1 cellular context compared by ENCODE assay signal in genomic region chr7:138350701-138351357, GRCh38.
TF ChIP-seq lines count a peak whose summit lies in the region.

No MANE protein-coding gene starts in this region.

TF ChIP-seq in K562, 482 proteins besides CTCF, POLR2A, EP300 and RAD21 (continued from another document and continues in another):
- TF ChIP-seq ZNF140 (CRISPR knock-in tag; IDR thresholded peaks at IDR 0.05) (0 out of 2 replicates have a peak, but pooled peaks have one; percentile 23), ZBTB40 (IDR thresholded peaks at IDR 0.05) (no peak), ZBTB40 (CRISPR knock-in tag; IDR thresholded peaks at IDR 0.05) (no peak), MXD1 (CRISPR knock-in tag; IDR thresholded peaks at IDR 0.05; ENCODE audit: borderline replicate concordance, poor library complexity, severe bottlenecking) (peak; percentile 54), ZNF282 (CRISPR knock-in tag; IDR thresholded peaks at IDR 0.05) (no peak), SAFB2 (IDR thresholded peaks at IDR 0.05; ENCODE audit: borderline replicate concordance, low read depth, low read length, severe bottlenecking) (no peak), ZNF592 (IDR thresholded peaks at IDR 0.05) (peak; percentile 87), TOE1 (IDR thresholded peaks at IDR 0.05; ENCODE audit: borderline replicate concordance) (peak; percentile 62; the same call in 1 of the 2 replicates), TOE1 (CRISPR knock-in tag; IDR thresholded peaks at IDR 0.05; ENCODE audit: borderline replicate concordance, low read depth) (no peak), GTF2E2 (tag; IDR thresholded peaks at IDR 0.05) (peak; percentile 62; the same call in 1 of the 2 replicates), IRF1 (CRISPR knock-in tag; IDR thresholded peaks at IDR 0.05; ENCODE audit: borderline replicate concordance) (no peak), SP1 (CRISPR knock-in tag; IDR thresholded peaks at IDR 0.05) (0 out of 2 replicates have a peak, but pooled peaks have one; percentile 16), GATAD2A (IDR thresholded peaks at IDR 0.05) (no peak), MTA2 (IDR thresholded peaks at IDR 0.05; ENCODE audit: low read depth) (peak; percentile 41; the same call in 1 of the 2 replicates), VEZF1 (CRISPR knock-in tag; IDR thresholded peaks at IDR 0.05) (no peak), ZBED1 (IDR thresholded peaks at IDR 0.05) (no peak), ZNF764 (CRISPR knock-in tag; IDR thresholded peaks at IDR 0.05; ENCODE audit: low read depth) (no peak), CHCHD3 (CRISPR knock-in tag; IDR thresholded peaks at IDR 0.05) (no peak; the same call in 1 of the 2 replicates), CBFA2T2 (conservative IDR thresholded peaks at IDR 0.05) (peak; percentile 79), ZNF124 (CRISPR knock-in tag; IDR thresholded peaks at IDR 0.05) (no peak), OTX1 (CRISPR knock-in tag; IDR thresholded peaks at IDR 0.05) (0 out of 2 replicates have a peak, but pooled peaks have one; percentile 20), MLX (CRISPR knock-in tag; conservative IDR thresholded peaks at IDR 0.05) (no peak), ZFP91 (CRISPR knock-in tag; IDR thresholded peaks at IDR 0.05) (no peak), TFAM (CRISPR knock-in tag; conservative IDR thresholded peaks at IDR 0.05) (no peak), ATF4 (CRISPR knock-in tag; IDR thresholded peaks at IDR 0.05) (0 out of 2 replicates have a peak, but pooled peaks have one; percentile 38), CC2D1A (IDR thresholded peaks at IDR 0.05) (peak; percentile 44; the same call in 1 of the 2 replicates), SMAD4 (CRISPR knock-in tag; conservative IDR thresholded peaks at IDR 0.05) (no peak), PHB (CRISPR knock-in tag; IDR thresholded peaks at IDR 0.05) (no peak), MEF2D (tag; conservative IDR thresholded peaks at IDR 0.05; ENCODE audit: low read depth) (peak; percentile 91), THAP12 (CRISPR knock-in tag; IDR thresholded peaks at IDR 0.05) (no peak), BACH1 (tag; IDR thresholded peaks at IDR 0.05) (peak; percentile 86; the same call in 1 of the 2 replicates), EZH2 (IDR thresholded peaks at IDR 0.05; ENCODE audit: borderline replicate concordance, low read depth, low read length) (no peak), USF2 (CRISPR knock-in tag; IDR thresholded peaks at IDR 0.05) (no peak)
